ENCODE assay signal across 8 cellular contexts in genomic region chr1:1399187-1399869, GRCh38. TPM values are rescaled to one million over a fixed set of nuclear protein-coding genes. Genes with fewer than 3 reads are reported as not detected.
DNase-seq lines count a peak whose midpoint lies in the region; ATAC-seq, FAIRE-seq and TF ChIP-seq lines count a peak whose summit lies in the region.

CCNL2 (minus strand) TSS chr1:1399335; CDS start chr1:1399306, 29 bp downstream.

- TF ChIP-seq CTCF in psoas muscle (IDR thresholded peaks at IDR 0.05), result peak; percentile 62

- peak within 1 kb of the TSS; percentile 87 for H3K27ac Mint-ChIP-seq in T-helper 1 cell treated with Interleukin-12 subunit alpha and Interleukin-12 subunit beta and Interleukin-4 antibody, amounts not matched to agents 30 μg/mL and 1 μg/mL, for 36 hours

- peak; percentile 35 for FAIRE-seq in urothelium cell line (lab: Jason Lieb, UNC)

- no peaks in the 10 kb centered on the region for H3K9me3 Mint-ChIP-seq in T-helper 1 cell treated with Interleukin-12 subunit alpha and Interleukin-12 subunit beta and Interleukin-4 antibody, amounts not matched to agents 30 μg/mL and 1 μg/mL, for 36 hours

- peaks cover 5 to 76% of the 10 kb centered on the region in 2 donors for H3K36me3 ChIP-seq in psoas muscle (ENCODE audit: insufficient read depth in 1 of 2, low read depth in 1 of 2)

- no peaks in the 10 kb centered on the region for H3K27me3 ChIP-seq in psoas muscle (ENCODE audit: insufficient read depth in 3 of 3, low read length in 2 of 3)

- H3K27me3 Mint-ChIP-seq in T-helper 1 cell treated with Interleukin-12 subunit alpha and Interleukin-12 subunit beta and Interleukin-4 antibody, amounts not matched to agents 30 μg/mL and 1 μg/mL, for 36 hours (ENCODE audit: low read depth), result no peaks in the 10 kb centered on the region

- 0% methylated on average over 44 to 86 of the region's 86 CpGs for WGBS in psoas muscle, 3 donors

- intact Hi-C loops in left ventricle myocardium superior (cut with micrococcal nuclease) (no loop called here), psoas muscle (cut with DNase I) (loop anchor here in 1 of 2 donors (2.0 kb wide), 1 partner anchor 25 kb away; the partner anchor contains the start of gene AURKAIP1)

- peak within 1 kb of the TSS; percentile 91 for H3K4me3 Mint-ChIP-seq in T-helper 1 cell treated with Interleukin-12 subunit alpha and Interleukin-12 subunit beta and Interleukin-4 antibody, amounts not matched to agents 30 μg/mL and 1 μg/mL, for 36 hours

- no peaks in the 10 kb centered on the region for H3K9me3 ChIP-seq in psoas muscle

- peaks cover 46% of the 10 kb centered on the region for H3K4me1 ChIP-seq in psoas muscle

- H3K4me3 ChIP-seq in psoas muscle, result peak within 1 kb of the TSS; percentile 97

- H3K36me3 Mint-ChIP-seq in T-helper 1 cell treated with Interleukin-12 subunit alpha and Interleukin-12 subunit beta and Interleukin-4 antibody, amounts not matched to agents 30 μg/mL and 1 μg/mL, for 36 hours (ENCODE audit: low read depth), result peaks cover 48% of the 10 kb centered on the region

- TF ChIP-seq POLR2A in GM15510 (IDR thresholded peaks at IDR 0.05; ENCODE audit: borderline replicate concordance, extremely low read depth, insufficient read length), result peak; percentile 96

- ATAC-seq in HG02885 (IDR thresholded peaks at IDR 0.05; ENCODE audit: poor library complexity, unreplicated experiment) (peak; percentile 94), left ventricle myocardium superior (peak; percentile 96), psoas muscle (peak; percentile 94 to 97 (median 95))

- peak; percentile 80 for DNase-seq in NCI-H1694 (lab: John Stamatoyannopoulos, UW)
- peak; percentile 78 to 99 (median 96) for DNase-seq in amygdala (lab: John Stamatoyannopoulos, UW)
- peak; percentile 100 for DNase-seq in left ventricle myocardium superior
- peak; percentile 99 to 100 for DNase-seq in psoas muscle
- peak; percentile 98 for DNase-seq in urothelium cell line (ENCODE audit: low spot score)

- peak within 1 kb of the TSS; percentile 95 for H3K27ac ChIP-seq in psoas muscle

- H3K4me1 Mint-ChIP-seq in T-helper 1 cell treated with Interleukin-12 subunit alpha and Interleukin-12 subunit beta and Interleukin-4 antibody, amounts not matched to agents 30 μg/mL and 1 μg/mL, for 36 hours (ENCODE audit: low read depth), result peaks cover 40% of the 10 kb centered on the region

RNA-seq across cellular contexts. Expression of gene CCNL2, which starts in this region (rescaled TPM):
- 61.0 TPM for total RNA-seq in left ventricle myocardium superior
- total RNA-seq in psoas muscle, result 10 to 100 TPM; 40.2 to 71.8 (median 46.1) TPM
- polyA plus RNA-seq in psoas muscle, result 10 to 100 TPM; 50.1 to 59.3 (median 54.7) TPM

Comparison
In these comparisons a context has a peak if more than half of its experiments do, and no peak if none do; other contexts are left out.
1. Peak in every context shown above with its lines: DNase-seq, ATAC-seq, H3K4me3 ChIP-seq and H3K27ac ChIP-seq.